ENCODE assay signal across 27 cellular contexts in genomic region chr12:97940629-97941028, GRCh38.
A peak's percentile ranks its signal among the peaks of the same experiment; 100 is the strongest.
DNase-seq lines count a peak whose midpoint lies in the region; ATAC-seq and TF ChIP-seq lines count a peak whose summit lies in the region.
"Had no signal": no experiment of that assay in that cellular context is flagged by ENCODE, and none has a peak within 500 bp of the region (broad histone marks: within the 10 kb centered on the region; RNA-seq: fewer than 3 reads in every experiment).

No MANE protein-coding gene starts in this region.

- no peak overlapping the region for H2BK5ac ChIP-seq in mesendoderm (ENCODE audit: low read length)

- no peak overlapping the region for H3K4me2 ChIP-seq in mesendoderm (ENCODE audit: low read length)

- no peak overlapping the region for H3K56ac ChIP-seq in mesendoderm (ENCODE audit: low read length)

- no CpG with 5 or more reads among the region's 2 CpGs for WGBS in mesendoderm (ENCODE audit: extremely low coverage, insufficient coverage, low lambda C conversion rate)

- H4K5ac ChIP-seq in mesendoderm (ENCODE audit: low read length) = no peak overlapping the region

- H3K79me2 ChIP-seq in mesendoderm (ENCODE audit: control insufficient read depth, insufficient read depth, low read length) = no peaks in the 10 kb centered on the region

- ATAC-seq in GM21619 (IDR thresholded peaks at IDR 0.05; ENCODE audit: unreplicated experiment) (no peak), HG03520 (IDR thresholded peaks at IDR 0.05; ENCODE audit: unreplicated experiment) (no peak)
- ATAC-seq: activated T-cell treated with anti-CD3 and anti-CD28 coated beads, Interleukin-2, amount 50 U/mL, for 72 hours; left ventricle myocardium superior had no signal

- H2BK120ac ChIP-seq in mesendoderm (ENCODE audit: low read depth, low read length) = no peak overlapping the region

- no peak overlapping the region for H3K23ac ChIP-seq in mesendoderm (ENCODE audit: low read length)

- H3K4ac ChIP-seq in mesendoderm (ENCODE audit: low read depth, low read length) = no peak overlapping the region

- H3K9ac ChIP-seq in HUES6 (ENCODE audit: low read length) (no peak overlapping the region), mesendoderm (ENCODE audit: low read length) (no peak overlapping the region)

- H3K36me3 ChIP-seq in HUES6 (ENCODE audit: control insufficient read depth, insufficient read depth, low read length) = no peaks in the 10 kb centered on the region
- H3K36me3 ChIP-seq in mesendoderm (ENCODE audit: control insufficient read depth, insufficient read depth, low read length) = no peaks in the 10 kb centered on the region
- H3K36me3 ChIP-seq: esophagus squamous epithelium, vagina had no signal

- H3K4me3 ChIP-seq in AG10803 (ENCODE audit: low read length) (no peak overlapping the region), HUES6 (ENCODE audit: low read depth, low read length) (no peak overlapping the region), mesendoderm (ENCODE audit: low read length) (no peak overlapping the region)
- H3K4me3 ChIP-seq: esophagus squamous epithelium, vagina had no signal

- DNase-seq in AG10803 (ENCODE audit: low read depth) (peak; percentile 44), epithelial cell of prostate (ENCODE audit: low read depth, low spot score) (no peak), mesendoderm (peak; percentile 93), T-helper 2 cell (no peak), NAMALWA (ENCODE audit: low spot score) (no peak)
- DNase-seq: activated CD4-positive, CD25-positive, alpha-beta regulatory T cell treated with anti-CD3 and anti-CD28 coated beads, Interleukin-2, amount 50 U/mL, for 72 hours; activated CD8-positive, alpha-beta memory T cell treated with anti-CD3 and anti-CD28 coated beads for 24 hours; activated naive CD4-positive, alpha-beta T cell treated with anti-CD3 and anti-CD28 coated beads, Interleukin-2, amount 50 U/mL, for 16 hours; activated T-cell treated with anti-CD3 and anti-CD28 coated beads, Interleukin-2, amount 50 U/mL, for 72 hours; aorta; cerebellar nuclear complex; DMS53; effector memory CD4-positive, alpha-beta T cell; esophagus squamous epithelium; glutamatergic neuron; H9; left ventricle myocardium superior; NCI-H1417 treated with DMSO at 0.1 percent for 48 hours; NCI-H2107; NCI-H526; occipital lobe; stimulated activated CD4-positive, alpha-beta T cell treated with anti-CD3 and anti-CD28 coated beads, Interleukin-15, amount 100 ng/mL, for 24 hours had no signal

- no peak overlapping the region for H4K8ac ChIP-seq in mesendoderm (ENCODE audit: low read depth, low read length)

- H2AK5ac ChIP-seq in mesendoderm (ENCODE audit: low read length) = no peak overlapping the region

- H2BK15ac ChIP-seq in mesendoderm (replicated peaks; ENCODE audit: low read depth) = no peak overlapping the region

- no peaks in the 10 kb centered on the region for H3K9me3 ChIP-seq in HUES6 (ENCODE audit: control insufficient read depth, insufficient read depth, low read depth, low read length)
- H3K9me3 ChIP-seq: esophagus squamous epithelium, vagina had no signal

- peak overlapping the region; percentile 50; the same call in 1 of the 2 replicates for H3K27ac ChIP-seq in HUES6 (ENCODE audit: low read depth, low read length)
- peak overlapping the region; percentile 18 for H3K27ac ChIP-seq in epithelial cell of prostate
- H3K27ac ChIP-seq in mesendoderm (ENCODE audit: low read depth, low read length) = no peak overlapping the region
- H3K27ac ChIP-seq: esophagus squamous epithelium, RWPE1, vagina had no signal

- TF ChIP-seq CTCF in AG10803 (conservative IDR thresholded peaks at IDR 0.05; ENCODE audit: low read length) = no peak

- H3K4me1 ChIP-seq in HUES6 (ENCODE audit: control insufficient read depth, insufficient read depth, low read length) = peaks cover 5% of the 10 kb centered on the region
- no peaks in the 10 kb centered on the region for H3K4me1 ChIP-seq in mesendoderm (ENCODE audit: control insufficient read depth, low read depth, low read length)
- H3K4me1 ChIP-seq: esophagus squamous epithelium, vagina had no signal

- H3K79me1 ChIP-seq in mesendoderm (ENCODE audit: low read length) = no peaks in the 10 kb centered on the region

- H3K18ac ChIP-seq in mesendoderm (ENCODE audit: low read length) = no peak overlapping the region

- H3K27me3 ChIP-seq in HUES6 (ENCODE audit: control insufficient read depth, insufficient read depth, low read length) (no peaks in the 10 kb centered on the region), mesendoderm (ENCODE audit: insufficient read depth, low read length, poor library complexity) (no peaks in the 10 kb centered on the region)
- H3K27me3 ChIP-seq: esophagus squamous epithelium, vagina had no signal

Comparison
In these comparisons a context has a peak if more than half of its experiments do, and no peak if none do; other contexts are left out.
1. DNase-seq: peak in AG10803 (single experiment) and mesendoderm (single experiment); none in epithelial cell of prostate (single experiment), T-helper 2 cell (0 of 5) and NAMALWA (single experiment).